Comparison of ENCODE assay signal across 9 cellular contexts in the genomic region with DNA sequence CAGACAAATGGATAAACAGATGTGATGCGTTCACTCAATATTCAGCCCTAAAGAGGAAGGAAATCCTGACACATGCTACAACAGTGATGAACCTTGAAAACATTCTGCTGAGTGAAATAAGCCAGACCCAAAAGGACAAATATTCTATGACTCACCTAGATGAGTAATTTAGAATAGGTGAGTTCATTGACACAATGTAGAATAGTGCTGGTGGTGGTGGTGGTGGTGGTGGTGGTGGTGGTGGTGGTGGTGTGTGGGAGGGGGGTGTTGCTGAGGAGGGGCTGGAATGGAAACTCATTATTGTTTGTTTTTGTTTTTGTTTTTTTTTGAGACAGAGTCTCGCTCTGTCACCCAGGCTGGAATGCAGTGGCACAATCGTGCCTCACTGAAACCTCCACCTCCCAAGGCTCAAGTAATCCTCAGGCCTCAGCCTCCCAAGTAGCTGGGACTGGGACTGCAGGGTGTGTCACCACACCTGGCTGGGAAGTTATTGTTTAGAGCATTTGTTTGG. TPM values are rescaled to one million over a fixed set of nuclear protein-coding genes. Genes with fewer than 3 reads are reported as not detected.
A peak's percentile ranks its signal among the peaks of the same experiment; 100 is the strongest.
DNase-seq lines count a peak whose midpoint lies in the region; ATAC-seq and TF ChIP-seq lines count a peak whose summit lies in the region.
"Had no signal": no experiment of that assay in that cellular context is flagged by ENCODE, and none has a peak within 500 bp of the region (broad histone marks: within the 10 kb centered on the region; RNA-seq: fewer than 3 reads in every experiment).

No MANE protein-coding gene starts in this region.

- H3K9me3 Mint-ChIP-seq in HFFc6 = no peaks in the 10 kb centered on the region

- H3K4me1 ChIP-seq in fibroblast of lung (ENCODE audit: control insufficient read depth, extremely low read depth, insufficient read depth, low read length) (no peaks in the 10 kb centered on the region), uterus (no peaks in the 10 kb centered on the region)

- ATAC-seq in HG03469 (IDR thresholded peaks at IDR 0.05; ENCODE audit: unreplicated experiment) (no peak), GM19452 (IDR thresholded peaks at IDR 0.05; ENCODE audit: unreplicated experiment) (no peak)

- no peak overlapping the region for H3K27ac ChIP-seq in fibroblast of lung (ENCODE audit: insufficient read depth, low read length)
- H3K27ac ChIP-seq in uterus = no peak overlapping the region
- H3K27ac ChIP-seq: HL-60 had no signal

- no peak overlapping the region for H3K9ac ChIP-seq in fibroblast of lung (ENCODE audit: insufficient read depth, low read length)

- peak overlapping the region; percentile 8; the same call in 1 of the 2 replicates for H3K4me3 Mint-ChIP-seq in HFFc6

- TF ChIP-seq POLR2A in uterus (IDR thresholded peaks at IDR 0.05) = no peak

- H3K9me3 ChIP-seq in fibroblast of lung (ENCODE audit: control insufficient read depth, insufficient read depth, low read depth, low read length) (no peaks in the 10 kb centered on the region), uterus (no peaks in the 10 kb centered on the region)

- intact Hi-C loops in uterus (cut with DNase I; ENCODE audit: low total_unique reads) = no loop called here

- H3K36me3 ChIP-seq in fibroblast of lung (ENCODE audit: control insufficient read depth, insufficient read depth, low read length) = no peaks in the 10 kb centered on the region
- no peaks in the 10 kb centered on the region for H3K36me3 ChIP-seq in uterus

- no peaks in the 10 kb centered on the region for H3K79me2 ChIP-seq in fibroblast of lung (ENCODE audit: control insufficient read depth, insufficient read depth, low read length)

- no peak overlapping the region for H2AFZ ChIP-seq in fibroblast of lung (ENCODE audit: low read length)

- H3K36me3 Mint-ChIP-seq in HFFc6 (ENCODE audit: low read depth) = no peaks in the 10 kb centered on the region

- DNase-seq in HFFc6 = peak; percentile 81
- peak; percentile 7 to 10 for DNase-seq in activated CD4-positive, alpha-beta T cell treated with anti-CD3 and anti-CD28 coated beads, Interleukin-2, amount 50 U/mL, for 4 hours
- peak; percentile 23 to 86 for DNase-seq in fibroblast of lung (ENCODE audit: low read depth in 2 of 2)
- DNase-seq in stimulated activated CD4-positive, alpha-beta T cell treated with anti-CD3 and anti-CD28 coated beads, Interleukin-4, amount 100 ng/mL, for 4 hours = peak; percentile 29 to 32
- DNase-seq in uterus = no peak
- no peak for DNase-seq in HuH-7.5 (ENCODE audit: low spot score)

- no peaks in the 10 kb centered on the region for H4K20me1 ChIP-seq in fibroblast of lung (ENCODE audit: control insufficient read depth, extremely low read depth, insufficient read depth, low read length)

- peak overlapping the region; percentile 40; the same call in 1 of the 2 replicates for H3K27ac Mint-ChIP-seq in HFFc6

- TF ChIP-seq CTCF in HFFc6 (IDR thresholded peaks at IDR 0.05) (no peak), fibroblast of lung (conservative IDR thresholded peaks at IDR 0.05 in 1 of 2, IDR thresholded peaks at IDR 0.05 in 1 of 2; ENCODE audit: low read depth in 1 of 2, low read length in 2 of 2) (no peak), uterus (IDR thresholded peaks at IDR 0.05) (no peak)

- H3K4me2 ChIP-seq in fibroblast of lung (ENCODE audit: extremely low read depth, insufficient read depth, low read length) = no peak overlapping the region

- H3K27me3 ChIP-seq in fibroblast of lung (ENCODE audit: control insufficient read depth, insufficient read depth, low read length) = no peaks in the 10 kb centered on the region
- no peaks in the 10 kb centered on the region for H3K27me3 ChIP-seq in uterus

- peaks cover 12% of the 10 kb centered on the region for H3K4me1 Mint-ChIP-seq in HFFc6 (ENCODE audit: low read depth)

- H3K27me3 Mint-ChIP-seq in HFFc6 (ENCODE audit: insufficient read depth) = peaks cover 7% of the 10 kb centered on the region

- H3K4me3 ChIP-seq in fibroblast of lung (replicated peaks in 1 of 4; ENCODE audit: control extremely low read depth in 1 of 4, insufficient read depth in 1 of 4, low read depth in 3 of 4, low read length in 4 of 4) (no peak overlapping the region), uterus (no peak overlapping the region)

RNA-seq across cellular contexts. Expression of a gene that starts 28.6 kb away (rescaled TPM):
- not detected for total RNA-seq in HFFc6 (2021; fragmentation: NEBNext Ultra II Directional; extraction: Animal tissue kit (Norgen Biotek cat#: 25700))
- total RNA-seq in fibroblast of lung (0.51 and 3.5 TPM in 2 replicates), uterus (1 to 10 TPM in 1 of 4 donors, under 1 TPM in 1, not detected in 2; 0.35 to 1.7 TPM)
- 0.49 and 1.8 TPM in 2 replicates for polyA plus RNA-seq in fibroblast of lung
- 0.38 and 1.3 TPM in 2 replicates for polyA plus RNA-seq in fibroblast of lung (2012)
- polyA minus RNA-seq in fibroblast of lung (ENCODE audit: low replicate concordance) = not detected in 2 replicates

Comparison
In these comparisons a context has a peak if more than half of its experiments do, and no peak if none do; other contexts are left out.
1. DNase-seq: peak in HFFc6 (single experiment), activated CD4-positive, alpha-beta T cell treated with anti-CD3 and anti-CD28 coated beads, Interleukin-2, amount 50 U/mL, for 4 hours (2 of 2), fibroblast of lung (2 of 2) and stimulated activated CD4-positive, alpha-beta T cell treated with anti-CD3 and anti-CD28 coated beads, Interleukin-4, amount 100 ng/mL, for 4 hours (2 of 2); none in uterus (0 of 2) and HuH-7.5 (single experiment).